Comparison of ENCODE assay signal across 8 cellular contexts in genomic region chr2:214809751-214810564, GRCh38. TPM values are rescaled to one million over a fixed set of nuclear protein-coding genes. Genes with fewer than 3 reads are reported as not detected.
A peak's percentile ranks its signal among the peaks of the same experiment; 100 is the strongest.
DNase-seq lines count a peak whose midpoint lies in the region; ATAC-seq and TF ChIP-seq lines count a peak whose summit lies in the region.

No MANE protein-coding gene starts in this region.

- H3K9me3 ChIP-seq in OCI-LY7 (ENCODE audit: low read length), result no peaks in the 10 kb centered on the region
- no peaks in the 10 kb centered on the region for H3K9me3 ChIP-seq in mucosa of rectum (ENCODE audit: control insufficient read depth in 2 of 2, low read length in 2 of 2)

- H3K27ac ChIP-seq in OCI-LY7 (ENCODE audit: low read depth, low read length, poor library complexity, severe bottlenecking), result peak overlapping the region; percentile 98
- peak overlapping the region; percentile 90 to 93 for H3K27ac ChIP-seq in mucosa of rectum (ENCODE audit: low read depth in 2 of 2, low read length in 2 of 2)

- CTCF ChIA-PET in OCI-LY7 (lab: Charles Lee; ENCODE audit: unreplicated experiment), result interaction anchor here (0.6 to 0.7 kb wide), 2 partner anchors 91 to 1198 kb away, joined by 4 to 9 read pairs; no protein-coding TSS in a partner anchor

- no peaks in the 10 kb centered on the region for H3K27me3 ChIP-seq in mucosa of rectum (ENCODE audit: control insufficient read depth in 2 of 2, insufficient read depth in 2 of 2, low read length in 2 of 2)

- DNase-seq in DMS 273 treated with DMSO at 0.1 percent for 48 hours (lab: John Stamatoyannopoulos, UW) (peak; percentile 90), HuH-7 (ENCODE audit: low spot score) (peak; percentile 81), OCI-LY7 (ENCODE audit: low spot score) (peak; percentile 98), activated T-cell treated with anti-CD3 and anti-CD28 coated beads for 4 hours (peak; percentile 98), erythroblast (lab: John Stamatoyannopoulos, UW) (peak; percentile 98 to 100)
- DNase-seq in stimulated activated CD8-positive, alpha-beta memory T cell treated with anti-CD3 and anti-CD28 coated beads, Interleukin-4, amount 100 ng/mL, for 4 hours (ENCODE audit: low read depth in 2 of 2, low spot score in 1 of 2), result peak; percentile 97 to 98

- H3K4me2 ChIP-seq in OCI-LY7 (ENCODE audit: low read length), result peak overlapping the region; percentile 88

- peak overlapping the region; percentile 70 to 72 for H3K9ac ChIP-seq in mucosa of rectum (ENCODE audit: low read depth in 1 of 2, low read length in 2 of 2)

- H3K4me3 ChIP-seq in OCI-LY7 (ENCODE audit: low read depth, low read length, poor library complexity, severe bottlenecking) (peak overlapping the region; percentile 97), mucosa of rectum (ENCODE audit: low read length in 2 of 2) (peak overlapping the region; percentile 84 to 87)

- peaks cover 34% of the 10 kb centered on the region for H4K20me1 ChIP-seq in OCI-LY7 (ENCODE audit: insufficient read depth, low read length)

- H3K36me3 ChIP-seq in OCI-LY7 (ENCODE audit: insufficient read depth, low read length), result peaks cover 28% of the 10 kb centered on the region
- H3K36me3 ChIP-seq in mucosa of rectum (ENCODE audit: control insufficient read depth in 2 of 2, insufficient read depth in 2 of 2, low read length in 2 of 2), result no peaks in the 10 kb centered on the region

- POLR2A ChIA-PET in OCI-LY7 (lab: Charles Lee), result interaction anchor here (0.6 to 6.2 kb wide), 10 partner anchors 9 to 1967 kb away, joined by 3 to 36 read pairs (median 4); no protein-coding TSS in a partner anchor

- H3K9me2 ChIP-seq in OCI-LY7 (ENCODE audit: insufficient read depth, low read length), result no peaks in the 10 kb centered on the region

- ATAC-seq in GM21526 (IDR thresholded peaks at IDR 0.05; ENCODE audit: low FRiP score, unreplicated experiment), result peak; percentile 87

- peak overlapping the region; percentile 92 for H2AFZ ChIP-seq in OCI-LY7 (ENCODE audit: low read length)

- TF ChIP-seq CTCF in OCI-LY7 (conservative IDR thresholded peaks at IDR 0.05; ENCODE audit: low read length), result no peak

- intact Hi-C loops in OCI-LY7 (cut with micrococcal nuclease; ENCODE audit: unreplicated experiment), result loop anchor here (2.0 to 10.0 kb wide), 7 partner anchors 93 to 1685 kb away; partner anchors contain the start of genes ATIC, RPL37A and XRCC5

- no TSS peak for BruUV-seq in OCI-LY7 (replicated peaks; lab: Mats Ljungman, UMichigan)

- H3K4me1 ChIP-seq in OCI-LY7 (ENCODE audit: insufficient read depth, low read length, poor library complexity, severe bottlenecking) (peaks cover 26% of the 10 kb centered on the region), mucosa of rectum (ENCODE audit: control insufficient read depth in 2 of 2, insufficient read depth in 2 of 2, low read length in 2 of 2) (peaks cover 3 to 9% of the 10 kb centered on the region in 2 donors)

- TF ChIP-seq POLR2A in erythroblast (IDR thresholded peaks at IDR 0.05; ENCODE audit: low read length), result peak; percentile 25

- peaks cover 51% of the 10 kb centered on the region for H3K79me2 ChIP-seq in OCI-LY7 (ENCODE audit: insufficient read depth, low read depth, low read length)

RNA-seq across cellular contexts. Expression of gene BARD1, which starts 0.5 kb away (rescaled TPM):
- 54.1 and 64.9 TPM in 2 replicates for total RNA-seq in OCI-LY7 (2014; rRNA removed; shearing (Covaris generic))
- total RNA-seq in OCI-LY7 (2022), result 60.7 and 76.3 TPM in 2 replicates

Comparison
In these comparisons a context has a peak if more than half of its experiments do, and no peak if none do; other contexts are left out.
1. Peak in every context shown above with its lines: DNase-seq, ATAC-seq, H3K4me3 ChIP-seq and H3K27ac ChIP-seq.